In the genomic region with DNA sequence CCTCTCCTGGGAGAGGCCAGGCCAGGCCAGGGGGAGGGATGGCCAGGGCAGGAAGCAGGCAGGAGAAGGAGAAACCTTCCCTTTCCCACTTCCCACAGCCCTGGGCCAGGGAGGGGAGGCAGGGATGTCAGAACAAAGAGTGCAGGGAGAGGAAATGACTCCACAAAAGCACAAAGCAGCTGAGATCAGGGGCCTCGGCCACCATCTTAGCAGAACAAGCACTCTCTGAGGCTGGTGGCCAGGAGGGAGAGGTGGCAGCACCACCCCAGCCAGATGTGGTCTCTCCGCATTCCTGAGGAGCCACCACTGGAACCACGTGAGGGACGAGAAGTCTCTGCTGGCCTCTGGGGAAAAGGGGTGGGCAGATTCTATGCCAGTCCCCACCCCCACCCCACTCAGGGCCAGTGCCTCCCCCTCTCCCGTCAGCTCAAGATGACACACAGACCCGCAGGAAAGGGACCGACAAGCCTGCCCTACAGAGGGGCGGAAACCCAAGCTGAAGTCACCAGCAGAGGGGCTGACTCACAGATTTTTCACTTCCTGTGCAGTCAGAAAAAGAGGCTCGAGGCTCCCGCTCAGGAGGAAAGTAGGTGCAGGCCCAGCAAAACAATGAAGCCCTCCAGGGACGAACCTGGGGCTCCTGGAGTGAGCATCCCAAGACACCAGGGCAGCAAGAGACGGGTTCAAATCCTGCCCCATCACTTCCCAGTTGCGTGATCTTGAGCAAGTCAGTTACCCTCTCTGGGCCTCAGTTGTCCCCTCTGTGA, we compare ENCODE assay signal across 8 cellular contexts. TPM values are rescaled to one million over a fixed set of nuclear protein-coding genes. Genes with fewer than 3 reads are reported as not detected.
DNase-seq lines count a peak whose midpoint lies in the region; ATAC-seq, FAIRE-seq and TF ChIP-seq lines count a peak whose summit lies in the region.

No MANE protein-coding gene starts in this region.

- FAIRE-seq in pancreas (lab: Jason Lieb, UNC) = no peak

- H3K27ac ChIP-seq in pancreas = peak overlapping the region in 3 of 4 donors; percentile 46 to 76 (median 69)

- no peaks in the 10 kb centered on the region for H3K36me3 Mint-ChIP-seq in WTC11

- no peaks in the 10 kb centered on the region for H3K36me3 ChIP-seq in pancreas

- H3K27me3 ChIP-seq in pancreas = no peaks in the 10 kb centered on the region

- no peaks in the 10 kb centered on the region for H3K27me3 Mint-ChIP-seq in WTC11 (ENCODE audit: low read depth)

- peak overlapping the region; percentile 23 for H3K4me3 ChIP-seq in NB4 (ENCODE audit: low read depth, low read length)
- peak overlapping the region; percentile 28 for H3K4me3 ChIP-seq in epithelial cell of proximal tubule (ENCODE audit: low read depth, low read length)
- H3K4me3 ChIP-seq in pancreas = no peak overlapping the region

- peaks cover 27% of the 10 kb centered on the region for H3K4me1 Mint-ChIP-seq in WTC11

- 74 to 81% methylated on average over 13 of the region's 13 CpGs for WGBS in pancreas, 2 donors

- TF ChIP-seq CTCF in NB4 (IDR thresholded peaks at IDR 0.05; ENCODE audit: low read depth, low read length) (no peak), epithelial cell of proximal tubule (conservative IDR thresholded peaks at IDR 0.05; ENCODE audit: low read depth, low read length) (no peak), pancreas (IDR thresholded peaks at IDR 0.05) (no peak), WTC11 (IDR thresholded peaks at IDR 0.05) (no peak)

- peak; percentile 98 for DNase-seq in ELR (ENCODE audit: low read depth)
- peak; percentile 96 for DNase-seq in HCEC 1CT
- peak; percentile 96 for DNase-seq in NB4 (ENCODE audit: low read depth)
- peak; percentile 63 to 73 (median 72) for DNase-seq in activated CD8-positive, alpha-beta memory T cell treated with anti-CD3 and anti-CD28 coated beads for 48 hours (ENCODE audit: low read depth in 2 of 3, low spot score in 2 of 3)
- no peak for DNase-seq in epithelial cell of proximal tubule (ENCODE audit: low read depth)
- peak in 2 of 6 donors; percentile 42 to 50 for DNase-seq in pancreas
- DNase-seq in ureter (ENCODE audit: low spot score) = peak; percentile 85
- DNase-seq in WTC11 (ENCODE audit: low spot score) = no peak

- CTCF ChIA-PET in WTC11 (lab: Charles Lee) = interaction anchor here (0.6 to 2.9 kb wide), 4 partner anchors 13 to 46 kb away, joined by 3 to 25 read pairs (median 12); no protein-coding TSS in a partner anchor

- no peak overlapping the region for H3K27ac Mint-ChIP-seq in WTC11

- no peaks in the 10 kb centered on the region for H3K9me3 ChIP-seq in pancreas

- peak in 3 of 4 donors; percentile 18 to 63 (median 48) for ATAC-seq in pancreas
- no peak for ATAC-seq in WTC11

- no peak overlapping the region for H3K4me3 Mint-ChIP-seq in WTC11

- POLR2A ChIA-PET in WTC11 (lab: Charles Lee) = no interaction called here

- peaks cover 14 to 40% (median 27%) of the 10 kb centered on the region in 3 donors for H3K4me1 ChIP-seq in pancreas

- H3K9me3 Mint-ChIP-seq in WTC11 = no peaks in the 10 kb centered on the region

- no peak for TF ChIP-seq POLR2A in NB4 (IDR thresholded peaks at IDR 0.05; ENCODE audit: extremely low read depth, insufficient read length)

- intact Hi-C loops in pancreas (cut with DNase I) = no loop called here

TF ChIP-seq in WTC11, 78 proteins besides CTCF, POLR2A, EP300 and RAD21:
- TF ChIP-seq ZNF121 (CRISPR knock-in tag; IDR thresholded peaks at IDR 0.05) (no peak), EMX1 (CRISPR knock-in tag; IDR thresholded peaks at IDR 0.05) (no peak), NFE2L1 (CRISPR knock-in tag; IDR thresholded peaks at IDR 0.05) (no peak)
- TF ChIP-seq, protein P1, sequence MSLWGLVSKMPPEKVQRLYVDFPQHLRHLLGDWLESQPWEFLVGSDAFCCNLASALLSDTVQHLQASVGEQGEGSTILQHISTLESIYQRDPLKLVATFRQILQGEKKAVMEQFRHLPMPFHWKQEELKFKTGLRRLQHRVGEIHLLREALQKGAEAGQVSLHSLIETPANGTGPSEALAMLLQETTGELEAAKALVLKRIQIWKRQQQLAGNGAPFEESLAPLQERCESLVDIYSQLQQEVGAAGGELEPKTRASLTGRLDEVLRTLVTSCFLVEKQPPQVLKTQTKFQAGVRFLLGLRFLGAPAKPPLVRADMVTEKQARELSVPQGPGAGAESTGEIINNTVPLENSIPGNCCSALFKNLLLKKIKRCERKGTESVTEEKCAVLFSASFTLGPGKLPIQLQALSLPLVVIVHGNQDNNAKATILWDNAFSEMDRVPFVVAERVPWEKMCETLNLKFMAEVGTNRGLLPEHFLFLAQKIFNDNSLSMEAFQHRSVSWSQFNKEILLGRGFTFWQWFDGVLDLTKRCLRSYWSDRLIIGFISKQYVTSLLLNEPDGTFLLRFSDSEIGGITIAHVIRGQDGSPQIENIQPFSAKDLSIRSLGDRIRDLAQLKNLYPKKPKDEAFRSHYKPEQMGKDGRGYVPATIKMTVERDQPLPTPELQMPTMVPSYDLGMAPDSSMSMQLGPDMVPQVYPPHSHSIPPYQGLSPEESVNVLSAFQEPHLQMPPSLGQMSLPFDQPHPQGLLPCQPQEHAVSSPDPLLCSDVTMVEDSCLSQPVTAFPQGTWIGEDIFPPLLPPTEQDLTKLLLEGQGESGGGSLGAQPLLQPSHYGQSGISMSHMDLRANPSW (CRISPR knock-in tag; conservative IDR thresholded peaks at IDR 0.05; ENCODE audit: low read depth) = no peak

RNA-seq across cellular contexts. Expression of a gene that starts 24.1 kb away (rescaled TPM):
- 15.2 and 27.0 TPM in 2 replicates for total RNA-seq in epithelial cell of proximal tubule
- 1 to 10 TPM; 1.4 to 5.9 (median 3.5) TPM for total RNA-seq in pancreas
- polyA plus RNA-seq in pancreas = 1 to 10 TPM; 6.0 to 7.6 TPM
- 74.4 TPM for total RNA-seq in ureter
- total RNA-seq in WTC11 (2021) = 31.0 to 37.5 TPM (median 36.2 TPM) in 3 replicates

RNA-seq across cellular contexts. Expression of a gene that starts 30.0 kb away (rescaled TPM):
- 61.8 and 107 TPM in 2 replicates for total RNA-seq in epithelial cell of proximal tubule
- 10 to 100 TPM; 23.0 to 38.4 (median 26.4) TPM for total RNA-seq in pancreas
- polyA plus RNA-seq in pancreas = 10 to 100 TPM; 13.9 to 14.0 TPM
- total RNA-seq in ureter = 15.0 TPM
- 6.5 to 8.1 TPM (median 6.9 TPM) in 3 replicates for total RNA-seq in WTC11 (2021)

Comparison
In these comparisons a context has a peak if more than half of its experiments do, and no peak if none do; other contexts are left out.
1. DNase-seq: peak in ELR (single experiment), HCEC 1CT (single experiment), NB4 (single experiment), activated CD8-positive, alpha-beta memory T cell treated with anti-CD3 and anti-CD28 coated beads for 48 hours (3 of 3) and ureter (single experiment); none in epithelial cell of proximal tubule (single experiment) and WTC11 (single experiment).
2. H3K4me3 ChIP-seq: peak in NB4 (single experiment) and epithelial cell of proximal tubule (single experiment); none in pancreas (0 of 4).